Comparison of ENCODE assay signal across 24 cellular contexts in genomic region chr18:73283032-73283431, GRCh38.
A peak's percentile ranks its signal among the peaks of the same experiment; 100 is the strongest.
DNase-seq lines count a peak whose midpoint lies in the region; ATAC-seq, FAIRE-seq and TF ChIP-seq lines count a peak whose summit lies in the region.
"Had no signal": no experiment of that assay in that cellular context is flagged by ENCODE, and none has a peak within 500 bp of the region (broad histone marks: within the 10 kb centered on the region; RNA-seq: fewer than 3 reads in every experiment).

No MANE protein-coding gene starts in this region.

- no peak for TF ChIP-seq EP300 in K562 (IDR thresholded peaks at IDR 0.05; ENCODE audit: low read length)
- TF ChIP-seq EP300 in tibial nerve (IDR thresholded peaks at IDR 0.05): no peak

- POLR2A ChIA-PET in K562 (lab: Yijun Ruan, JAX): no interaction called here

- no peaks in the 10 kb centered on the region for H4K20me1 ChIP-seq in Loucy (ENCODE audit: insufficient read depth, low read length, poor library complexity, severe bottlenecking)
- H4K20me1 ChIP-seq in K562 (replicated peaks; ENCODE audit: control insufficient read depth, insufficient read depth, low read length): no peaks in the 10 kb centered on the region

- 13% methylated on average over 2 of the region's 2 CpGs for WGBS in K562 (ENCODE audit: insufficient coverage, low coverage, missing lambda C conversion rate)
- WGBS in tibial nerve, 2 donors: 95 to 96% methylated on average over 2 of the region's 2 CpGs

- H3K27me3 ChIP-seq in Loucy (ENCODE audit: insufficient read depth, low read length, poor library complexity, severe bottlenecking) (no peaks in the 10 kb centered on the region), K562 (ENCODE audit: control insufficient read depth in 2 of 2, insufficient read depth in 2 of 2, low read length in 2 of 2) (no peaks in the 10 kb centered on the region), tibial nerve (no peaks in the 10 kb centered on the region)
- H3K27me3 ChIP-seq: right atrium auricular region, SJSA1, upper lobe of left lung had no signal

- intact Hi-C loops in K562 (cut with micrococcal nuclease): no loop called here

- BruUV-seq in K562 (replicated peaks; lab: Mats Ljungman, UMichigan): no TSS peak

- H3K4me2 ChIP-seq in Loucy (ENCODE audit: low read depth, low read length, poor library complexity, severe bottlenecking): no peak overlapping the region
- H3K4me2 ChIP-seq in K562 (ENCODE audit: insufficient read depth, low read length): no peak overlapping the region

- H3K79me2 ChIP-seq in Loucy (ENCODE audit: insufficient read depth, low read length) (no peaks in the 10 kb centered on the region), K562 (ENCODE audit: control insufficient read depth, insufficient read depth, low read length) (no peaks in the 10 kb centered on the region)

- peak; percentile 96 for DNase-seq in DMS53 (lab: John Stamatoyannopoulos, UW)
- DNase-seq in K562 (ENCODE audit: extremely low read depth in 1 of 4, low spot score in 3 of 4): no peak
- peak; percentile 1 for DNase-seq in iris pigment epithelial cell (ENCODE audit: low read depth)
- no peak for DNase-seq in tibial nerve (ENCODE audit: low spot score in 2 of 2)
- no peak for DNase-seq in T1000 (lab: John Stamatoyannopoulos, UW)
- DNase-seq: activated CD4-positive, alpha-beta T cell treated with anti-CD3 and anti-CD28 coated beads for 48 hours; activated naive CD4-positive, alpha-beta T cell treated with anti-CD3 and anti-CD28 coated beads, Interleukin-2, amount 10 ng/mL, durations not matched to agents 7 days and 5 days; activated T-cell treated with anti-CD3 and anti-CD28 coated beads, Interleukin-2, amount 50 U/mL, for 72 hours; amygdala; C1 segment of cervical spinal cord; erythroblast; Karpas-422; naive B cell; NCI-H1092 treated with DMSO at 0.1 percent for 48 hours; NCI-H2029; stimulated activated CD4-positive, alpha-beta T cell treated with anti-CD3 and anti-CD28 coated beads, Interleukin-12 subunit alpha, Interleukin-12 subunit beta, amount 100 ng/mL, for 4 hours; upper lobe of left lung had no signal

- H3K4me3 ChIP-seq in Loucy (ENCODE audit: low read length, poor library complexity, severe bottlenecking) (no peak overlapping the region), K562 (no peak overlapping the region), tibial nerve (no peak overlapping the region)
- H3K4me3 ChIP-seq: right atrium auricular region, SJSA1, upper lobe of left lung had no signal

- CTCF ChIA-PET in K562 (lab: Yijun Ruan, JAX; ENCODE audit: low intra/inter-chr PET ratio): no interaction called here

- H3K36me3 ChIP-seq in Loucy (ENCODE audit: insufficient read depth, low read length) (no peaks in the 10 kb centered on the region), K562 (ENCODE audit: control insufficient read depth, insufficient read depth, low read length) (no peaks in the 10 kb centered on the region), tibial nerve (no peaks in the 10 kb centered on the region)
- H3K36me3 ChIP-seq: right atrium auricular region, SJSA1, upper lobe of left lung had no signal

- H3K9me3 ChIP-seq in Loucy (ENCODE audit: insufficient read depth, low read depth, low read length) (no peaks in the 10 kb centered on the region), K562 (replicated peaks; ENCODE audit: control insufficient read depth, insufficient read depth, low read depth, low read length) (no peaks in the 10 kb centered on the region), tibial nerve (no peaks in the 10 kb centered on the region)
- H3K9me3 ChIP-seq: right atrium auricular region, SJSA1, upper lobe of left lung had no signal

- H3K27ac ChIP-seq in K562 (ENCODE audit: extremely low read depth, low read depth, low read length) (no peak overlapping the region), tibial nerve (no peak overlapping the region)
- H3K27ac ChIP-seq: right atrium auricular region, SJSA1, upper lobe of left lung had no signal

- 0 out of 2 replicates have a peak overlapping the region, but pooled peaks have one; percentile 27 for H2AFZ ChIP-seq in Loucy (ENCODE audit: low read length)
- no peak overlapping the region for H2AFZ ChIP-seq in K562 (ENCODE audit: low read depth, low read length)

- TF ChIP-seq POLR2A in K562 (conservative IDR thresholded peaks at IDR 0.05) (no peak), tibial nerve (IDR thresholded peaks at IDR 0.05) (no peak)

- in situ Hi-C loops in K562 (cut with MboI): no loop called here

- TF ChIP-seq RAD21 in K562 (CRISPR knock-in tag; conservative IDR thresholded peaks at IDR 0.05 in 1 of 2, IDR thresholded peaks at IDR 0.05 in 1 of 2): no peak

- no peaks in the 10 kb centered on the region for H3F3A ChIP-seq in Loucy (ENCODE audit: low read depth)

- TF ChIP-seq CTCF in Loucy (conservative IDR thresholded peaks at IDR 0.05; ENCODE audit: low read length) (no peak), K562 (IDR thresholded peaks at IDR 0.05 in 2 of 3, conservative IDR thresholded peaks at IDR 0.05 in 1 of 3; ENCODE audit: insufficient read depth in 2 of 3, low read depth in 1 of 3, low read length in 3 of 3) (no peak), tibial nerve (IDR thresholded peaks at IDR 0.05) (no peak)

- no peak for FAIRE-seq in K562 (lab: Jason Lieb, UNC)
- FAIRE-seq: H1, HTR-8/SVneo had no signal

- no peaks in the 10 kb centered on the region for H3K9me1 ChIP-seq in K562 (ENCODE audit: control insufficient read depth, insufficient read depth, low read length)

- H3K4me1 ChIP-seq in Loucy (ENCODE audit: insufficient read depth, low read length, poor library complexity, severe bottlenecking): no peaks in the 10 kb centered on the region
- H3K4me1 ChIP-seq in K562 (replicated peaks in 1 of 2; ENCODE audit: control insufficient read depth in 2 of 2, insufficient read depth in 2 of 2, low read length in 2 of 2): no peaks in the 10 kb centered on the region
- no peaks in the 10 kb centered on the region for H3K4me1 ChIP-seq in tibial nerve
- H3K4me1 ChIP-seq: right atrium auricular region, SJSA1, upper lobe of left lung had no signal

- H3K9ac ChIP-seq in Loucy (ENCODE audit: low read depth, low read length, poor library complexity, severe bottlenecking): no peak overlapping the region
- no peak overlapping the region for H3K9ac ChIP-seq in K562 (ENCODE audit: insufficient read depth in 1 of 2, low read depth in 2 of 2, low read length in 2 of 2)

- ATAC-seq in K562 (peak; percentile 23; the same call in 1 of the 3 replicates), HG02885 (IDR thresholded peaks at IDR 0.05; ENCODE audit: poor library complexity, unreplicated experiment) (no peak), GM18870 (IDR thresholded peaks at IDR 0.05; ENCODE audit: unreplicated experiment) (no peak)
- ATAC-seq: activated T-cell treated with anti-CD3 and anti-CD28 coated beads, Interleukin-2, amount 50 U/mL, for 72 hours had no signal

- H3K9me2 ChIP-seq in Loucy (replicated peaks; ENCODE audit: low read depth, low read length): no peaks in the 10 kb centered on the region

TF ChIP-seq in K562, 482 proteins besides CTCF, POLR2A, EP300 and RAD21:
- TF ChIP-seq TCFL5 (CRISPR knock-in tag; conservative IDR thresholded peaks at IDR 0.05): no peak
- TF ChIP-seq CTBP1 (IDR thresholded peaks at IDR 0.05; ENCODE audit: borderline replicate concordance): no peak
- TF ChIP-seq, protein P1, sequence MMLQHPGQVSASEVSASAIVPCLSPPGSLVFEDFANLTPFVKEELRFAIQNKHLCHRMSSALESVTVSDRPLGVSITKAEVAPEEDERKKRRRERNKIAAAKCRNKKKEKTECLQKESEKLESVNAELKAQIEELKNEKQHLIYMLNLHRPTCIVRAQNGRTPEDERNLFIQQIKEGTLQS (IDR thresholded peaks at IDR 0.05): no peak
- TF ChIP-seq, protein P1 (CRISPR knock-in tag; conservative IDR thresholded peaks at IDR 0.05): no peak
- no peak for TF ChIP-seq POLR2H (tag; IDR thresholded peaks at IDR 0.05; ENCODE audit: low read depth)

Comparison
In these comparisons a context has a peak if more than half of its experiments do, and no peak if none do; other contexts are left out.
1. DNase-seq: peak in DMS53 (single experiment) and iris pigment epithelial cell (single experiment); none in K562 (0 of 4), tibial nerve (0 of 2) and T1000 (single experiment).